17 cellular contexts compared by ENCODE assay signal in genomic region chr7:73618538-73618937, GRCh38. TPM values are rescaled to one million over a fixed set of nuclear protein-coding genes. Genes with fewer than 3 reads are reported as not detected.
"Had no signal": no experiment of that assay in that cellular context is flagged by ENCODE, and none has a peak within 500 bp of the region (broad histone marks: within the 10 kb centered on the region; RNA-seq: fewer than 3 reads in every experiment).

No MANE protein-coding gene starts in this region.

- H3K36me3 Mint-ChIP-seq: naive thymus-derived CD8-positive, alpha-beta T cell; stimulated activated memory B cell treated with anti-CD40 and anti-IgM and Interleukin-4, amounts not matched to agents 10 μg/mL and 1 μg/mL and 100 μg/mL, for 72 hours had no signal

- H3K4me3 Mint-ChIP-seq: activated CD4-positive, alpha-beta T cell treated with anti-CD3 and anti-CD28 coated beads, Interleukin-2, amount 10 ng/mL, durations not matched to agents 7 days and 5 days; activated CD8-positive, alpha-beta T cell treated with anti-CD3 and anti-CD28 coated beads, Interleukin-2, amount 10 ng/mL, durations not matched to agents 7 days and 5 days; activated naive CD4-positive, alpha-beta T cell treated with anti-CD3 and anti-CD28 coated beads for 36 hours; activated T-cell treated with anti-CD3 and anti-CD28 coated beads, Interleukin-2, amount 50 U/mL, for 4 hours; dendritic cell treated with granulocyte-macrophage colony-stimulating factor and Interleukin-4, amounts not matched to agents 40 ng/mL and 50 ng/mL, for 4 days; naive thymus-derived CD8-positive, alpha-beta T cell; stimulated activated memory B cell treated with anti-CD40 and anti-IgM and Interleukin-4, amounts not matched to agents 10 μg/mL and 1 μg/mL and 100 μg/mL, for 72 hours; T-helper 2 cell treated with Interferon-gamma antibody and Interleukin-4, amounts not matched to agents 5 μg/mL and 100 μg/mL, for 36 hours had no signal

- DNase-seq: activated CD4-positive, alpha-beta T cell treated with anti-CD3 and anti-CD28 coated beads, Interleukin-2, amount 10 ng/mL, durations not matched to agents 7 days and 5 days; activated CD8-positive, alpha-beta T cell treated with anti-CD3 and anti-CD28 coated beads, Interleukin-2, amount 10 ng/mL, durations not matched to agents 7 days and 5 days; activated naive CD4-positive, alpha-beta T cell treated with anti-CD3 and anti-CD28 coated beads for 36 hours; activated T-cell treated with anti-CD3 and anti-CD28 coated beads, Interleukin-2, amount 50 U/mL, for 4 hours; effector CD8-positive, alpha-beta T cell; heart left ventricle; mesenchymal stem cell; naive thymus-derived CD8-positive, alpha-beta T cell; sigmoid colon; stimulated activated CD4-positive, alpha-beta T cell treated with anti-CD3 and anti-CD28 coated beads, Interleukin-4, amount 100 ng/mL, for 4 hours; upper lobe of right lung had no signal

- ATAC-seq: activated CD8-positive, alpha-beta T cell treated with anti-CD3 and anti-CD28 coated beads, Interleukin-2, amount 10 ng/mL, durations not matched to agents 7 days and 5 days; activated T-cell treated with anti-CD3 and anti-CD28 coated beads, Interleukin-2, amount 50 U/mL, for 4 hours; gastroesophageal sphincter; heart left ventricle; naive thymus-derived CD8-positive, alpha-beta T cell; stimulated activated memory B cell treated with anti-CD40 and anti-IgM and Interleukin-4, amounts not matched to agents 10 μg/mL and 1 μg/mL and 100 μg/mL, for 72 hours; upper lobe of right lung had no signal

- H3K27ac Mint-ChIP-seq: activated CD4-positive, alpha-beta T cell treated with anti-CD3 and anti-CD28 coated beads, Interleukin-2, amount 10 ng/mL, durations not matched to agents 7 days and 5 days; activated CD8-positive, alpha-beta T cell treated with anti-CD3 and anti-CD28 coated beads, Interleukin-2, amount 10 ng/mL, durations not matched to agents 7 days and 5 days; activated naive CD4-positive, alpha-beta T cell treated with anti-CD3 and anti-CD28 coated beads for 36 hours; dendritic cell treated with granulocyte-macrophage colony-stimulating factor and Interleukin-4, amounts not matched to agents 40 ng/mL and 50 ng/mL, for 4 days; stimulated activated memory B cell treated with anti-CD40 and anti-IgM and Interleukin-4, amounts not matched to agents 10 μg/mL and 1 μg/mL and 100 μg/mL, for 72 hours; T-helper 2 cell treated with Interferon-gamma antibody and Interleukin-4, amounts not matched to agents 5 μg/mL and 100 μg/mL, for 36 hours had no signal

- H3K9me3 Mint-ChIP-seq: activated CD4-positive, alpha-beta T cell treated with anti-CD3 and anti-CD28 coated beads, Interleukin-2, amount 10 ng/mL, durations not matched to agents 7 days and 5 days; activated naive CD4-positive, alpha-beta T cell treated with anti-CD3 and anti-CD28 coated beads for 36 hours; activated T-cell treated with anti-CD3 and anti-CD28 coated beads, Interleukin-2, amount 50 U/mL, for 4 hours; dendritic cell treated with granulocyte-macrophage colony-stimulating factor and Interleukin-4, amounts not matched to agents 40 ng/mL and 50 ng/mL, for 4 days; stimulated activated memory B cell treated with anti-CD40 and anti-IgM and Interleukin-4, amounts not matched to agents 10 μg/mL and 1 μg/mL and 100 μg/mL, for 72 hours; T-helper 2 cell treated with Interferon-gamma antibody and Interleukin-4, amounts not matched to agents 5 μg/mL and 100 μg/mL, for 36 hours had no signal

RNA-seq across cellular contexts. Expression of gene MLXIPL, which starts 5.8 kb away (rescaled TPM):
- total RNA-seq: activated CD4-positive, alpha-beta T cell treated with anti-CD3 and anti-CD28 coated beads, Interleukin-2, amount 10 ng/mL, durations not matched to agents 7 days and 5 days; activated CD8-positive, alpha-beta T cell treated with anti-CD3 and anti-CD28 coated beads, Interleukin-2, amount 10 ng/mL, durations not matched to agents 7 days and 5 days; chondrocyte; endothelial cell of umbilical vein; naive thymus-derived CD8-positive, alpha-beta T cell had no signal

RNA-seq across cellular contexts. Expression of gene VPS37D, which starts 49.1 kb away (rescaled TPM):
- total RNA-seq: activated naive CD4-positive, alpha-beta T cell treated with anti-CD3 and anti-CD28 coated beads for 36 hours had no signal
